Comparison of ENCODE assay signal across 1 cellular context in genomic region chr1:26306290-26307221, GRCh38.
TF ChIP-seq lines count a peak whose summit lies in the region.

TSS of gene UBXN11 (minus strand) at chr1:26306636. CDS start at chr1:26302883, 3,753 bp downstream.

TF ChIP-seq in HEK293, 187 proteins besides CTCF, POLR2A, EP300 and RAD21 (continued from another document):
- TF ChIP-seq, protein P1, sequence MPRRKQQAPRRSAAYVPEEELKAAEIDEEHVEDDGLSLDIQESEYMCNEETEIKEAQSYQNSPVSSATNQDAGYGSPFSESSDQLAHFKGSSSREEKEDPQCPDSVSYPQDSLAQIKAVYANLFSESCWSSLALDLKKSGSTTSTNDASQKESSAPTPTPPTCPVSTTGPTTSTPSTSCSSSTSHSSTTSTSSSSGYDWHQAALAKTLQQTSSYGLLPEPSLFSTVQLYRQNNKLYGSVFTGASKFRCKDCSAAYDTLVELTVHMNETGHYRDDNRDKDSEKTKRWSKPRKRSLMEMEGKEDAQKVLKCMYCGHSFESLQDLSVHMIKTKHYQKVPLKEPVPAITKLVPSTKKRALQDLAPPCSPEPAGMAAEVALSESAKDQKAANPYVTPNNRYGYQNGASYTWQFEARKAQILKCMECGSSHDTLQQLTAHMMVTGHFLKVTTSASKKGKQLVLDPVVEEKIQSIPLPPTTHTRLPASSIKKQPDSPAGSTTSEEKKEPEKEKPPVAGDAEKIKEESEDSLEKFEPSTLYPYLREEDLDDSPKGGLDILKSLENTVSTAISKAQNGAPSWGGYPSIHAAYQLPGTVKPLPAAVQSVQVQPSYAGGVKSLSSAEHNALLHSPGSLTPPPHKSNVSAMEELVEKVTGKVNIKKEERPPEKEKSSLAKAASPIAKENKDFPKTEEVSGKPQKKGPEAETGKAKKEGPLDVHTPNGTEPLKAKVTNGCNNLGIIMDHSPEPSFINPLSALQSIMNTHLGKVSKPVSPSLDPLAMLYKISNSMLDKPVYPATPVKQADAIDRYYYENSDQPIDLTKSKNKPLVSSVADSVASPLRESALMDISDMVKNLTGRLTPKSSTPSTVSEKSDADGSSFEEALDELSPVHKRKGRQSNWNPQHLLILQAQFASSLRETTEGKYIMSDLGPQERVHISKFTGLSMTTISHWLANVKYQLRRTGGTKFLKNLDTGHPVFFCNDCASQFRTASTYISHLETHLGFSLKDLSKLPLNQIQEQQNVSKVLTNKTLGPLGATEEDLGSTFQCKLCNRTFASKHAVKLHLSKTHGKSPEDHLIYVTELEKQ (tag by site-specific recombination; IDR thresholded peaks at IDR 0.05; ENCODE audit: borderline replicate concordance) = no peak
- TF ChIP-seq GFI1B (tag by site-specific recombination; IDR thresholded peaks at IDR 0.05) (no peak), KLF7 (tag by site-specific recombination; IDR thresholded peaks at IDR 0.05; ENCODE audit: borderline replicate concordance) (no peak), BCL11B (tag by site-specific recombination; IDR thresholded peaks at IDR 0.05; ENCODE audit: low read depth) (no peak), ZNF24 (tag by site-specific recombination; IDR thresholded peaks at IDR 0.05) (no peak), ZNF221 (tag by site-specific recombination; IDR thresholded peaks at IDR 0.05; ENCODE audit: borderline replicate concordance) (no peak), ZNF585B (tag by site-specific recombination; IDR thresholded peaks at IDR 0.05) (no peak), ZNF792 (tag by site-specific recombination; IDR thresholded peaks at IDR 0.05) (no peak), ZNF791 (tag by site-specific recombination; IDR thresholded peaks at IDR 0.05) (no peak), ZNF701 (tag by site-specific recombination; IDR thresholded peaks at IDR 0.05) (no peak), ZNF548 (tag by site-specific recombination; IDR thresholded peaks at IDR 0.05) (no peak), ZNF335 (tag by site-specific recombination; conservative IDR thresholded peaks at IDR 0.05) (peak; percentile 68), ZNF184 (tag by site-specific recombination; IDR thresholded peaks at IDR 0.05) (no peak), ZBTB21 (tag by site-specific recombination; IDR thresholded peaks at IDR 0.05) (no peak), ZNF239 (tag by site-specific recombination; IDR thresholded peaks at IDR 0.05) (no peak), ZNF623 (tag by site-specific recombination; IDR thresholded peaks at IDR 0.05) (no peak), IKZF3 (tag by site-specific recombination; IDR thresholded peaks at IDR 0.05) (no peak), ZNF394 (tag by site-specific recombination; IDR thresholded peaks at IDR 0.05; ENCODE audit: borderline replicate concordance) (no peak), ZNF785 (tag by site-specific recombination; IDR thresholded peaks at IDR 0.05) (no peak), ZNF596 (tag by site-specific recombination; IDR thresholded peaks at IDR 0.05) (no peak), HOXA7 (CRISPR knock-in tag; IDR thresholded peaks at IDR 0.05; ENCODE audit: borderline replicate concordance) (no peak), ZFP37 (tag by site-specific recombination; IDR thresholded peaks at IDR 0.05) (no peak), KLF9 (tag by site-specific recombination; IDR thresholded peaks at IDR 0.05; ENCODE audit: low read depth) (0 out of 2 replicates have a peak, but pooled peaks have one; percentile 28), ZNF354C (tag by site-specific recombination; IDR thresholded peaks at IDR 0.05; ENCODE audit: borderline replicate concordance, low read depth) (no peak), ZFP3 (tag by site-specific recombination; IDR thresholded peaks at IDR 0.05; ENCODE audit: low read depth) (no peak), KLF8 (tag by site-specific recombination; IDR thresholded peaks at IDR 0.05) (peak; percentile 27; the same call in 1 of the 2 replicates), ZSCAN18 (tag by site-specific recombination; IDR thresholded peaks at IDR 0.05) (no peak), KLF1 (tag by site-specific recombination; IDR thresholded peaks at IDR 0.05) (no peak), ZNF248 (tag by site-specific recombination; IDR thresholded peaks at IDR 0.05) (no peak), ZNF391 (tag by site-specific recombination; IDR thresholded peaks at IDR 0.05; ENCODE audit: borderline replicate concordance, low read depth) (no peak), TCF7L2 (IDR thresholded peaks at IDR 0.05; ENCODE audit: borderline replicate concordance, low read depth, low read length) (no peak), HOXD13 (CRISPR knock-in tag; IDR thresholded peaks at IDR 0.05; ENCODE audit: borderline replicate concordance) (no peak), SETDB1 (IDR thresholded peaks at IDR 0.05; ENCODE audit: insufficient read length, low read length) (no peak), ZNF654 (tag by site-specific recombination; IDR thresholded peaks at IDR 0.05; ENCODE audit: low read depth) (no peak)
- TF ChIP-seq, protein P2, sequence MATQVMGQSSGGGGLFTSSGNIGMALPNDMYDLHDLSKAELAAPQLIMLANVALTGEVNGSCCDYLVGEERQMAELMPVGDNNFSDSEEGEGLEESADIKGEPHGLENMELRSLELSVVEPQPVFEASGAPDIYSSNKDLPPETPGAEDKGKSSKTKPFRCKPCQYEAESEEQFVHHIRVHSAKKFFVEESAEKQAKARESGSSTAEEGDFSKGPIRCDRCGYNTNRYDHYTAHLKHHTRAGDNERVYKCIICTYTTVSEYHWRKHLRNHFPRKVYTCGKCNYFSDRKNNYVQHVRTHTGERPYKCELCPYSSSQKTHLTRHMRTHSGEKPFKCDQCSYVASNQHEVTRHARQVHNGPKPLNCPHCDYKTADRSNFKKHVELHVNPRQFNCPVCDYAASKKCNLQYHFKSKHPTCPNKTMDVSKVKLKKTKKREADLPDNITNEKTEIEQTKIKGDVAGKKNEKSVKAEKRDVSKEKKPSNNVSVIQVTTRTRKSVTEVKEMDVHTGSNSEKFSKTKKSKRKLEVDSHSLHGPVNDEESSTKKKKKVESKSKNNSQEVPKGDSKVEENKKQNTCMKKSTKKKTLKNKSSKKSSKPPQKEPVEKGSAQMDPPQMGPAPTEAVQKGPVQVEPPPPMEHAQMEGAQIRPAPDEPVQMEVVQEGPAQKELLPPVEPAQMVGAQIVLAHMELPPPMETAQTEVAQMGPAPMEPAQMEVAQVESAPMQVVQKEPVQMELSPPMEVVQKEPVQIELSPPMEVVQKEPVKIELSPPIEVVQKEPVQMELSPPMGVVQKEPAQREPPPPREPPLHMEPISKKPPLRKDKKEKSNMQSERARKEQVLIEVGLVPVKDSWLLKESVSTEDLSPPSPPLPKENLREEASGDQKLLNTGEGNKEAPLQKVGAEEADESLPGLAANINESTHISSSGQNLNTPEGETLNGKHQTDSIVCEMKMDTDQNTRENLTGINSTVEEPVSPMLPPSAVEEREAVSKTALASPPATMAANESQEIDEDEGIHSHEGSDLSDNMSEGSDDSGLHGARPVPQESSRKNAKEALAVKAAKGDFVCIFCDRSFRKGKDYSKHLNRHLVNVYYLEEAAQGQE (tag by site-specific recombination; IDR thresholded peaks at IDR 0.05) = no peak
- TF ChIP-seq, protein P3, sequence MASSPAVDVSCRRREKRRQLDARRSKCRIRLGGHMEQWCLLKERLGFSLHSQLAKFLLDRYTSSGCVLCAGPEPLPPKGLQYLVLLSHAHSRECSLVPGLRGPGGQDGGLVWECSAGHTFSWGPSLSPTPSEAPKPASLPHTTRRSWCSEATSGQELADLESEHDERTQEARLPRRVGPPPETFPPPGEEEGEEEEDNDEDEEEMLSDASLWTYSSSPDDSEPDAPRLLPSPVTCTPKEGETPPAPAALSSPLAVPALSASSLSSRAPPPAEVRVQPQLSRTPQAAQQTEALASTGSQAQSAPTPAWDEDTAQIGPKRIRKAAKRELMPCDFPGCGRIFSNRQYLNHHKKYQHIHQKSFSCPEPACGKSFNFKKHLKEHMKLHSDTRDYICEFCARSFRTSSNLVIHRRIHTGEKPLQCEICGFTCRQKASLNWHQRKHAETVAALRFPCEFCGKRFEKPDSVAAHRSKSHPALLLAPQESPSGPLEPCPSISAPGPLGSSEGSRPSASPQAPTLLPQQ (tag by site-specific recombination; IDR thresholded peaks at IDR 0.05) = no peak
- TF ChIP-seq, protein P4, sequence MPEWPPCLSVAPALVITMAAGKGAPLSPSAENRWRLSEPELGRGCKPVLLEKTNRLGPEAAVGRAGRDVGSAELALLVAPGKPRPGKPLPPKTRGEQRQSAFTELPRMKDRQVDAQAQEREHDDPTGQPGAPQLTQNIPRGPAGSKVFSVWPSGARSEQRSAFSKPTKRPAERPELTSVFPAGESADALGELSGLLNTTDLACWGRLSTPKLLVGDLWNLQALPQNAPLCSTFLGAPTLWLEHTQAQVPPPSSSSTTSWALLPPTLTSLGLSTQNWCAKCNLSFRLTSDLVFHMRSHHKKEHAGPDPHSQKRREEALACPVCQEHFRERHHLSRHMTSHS (tag by site-specific recombination; IDR thresholded peaks at IDR 0.05) = no peak
- TF ChIP-seq, protein P5, sequence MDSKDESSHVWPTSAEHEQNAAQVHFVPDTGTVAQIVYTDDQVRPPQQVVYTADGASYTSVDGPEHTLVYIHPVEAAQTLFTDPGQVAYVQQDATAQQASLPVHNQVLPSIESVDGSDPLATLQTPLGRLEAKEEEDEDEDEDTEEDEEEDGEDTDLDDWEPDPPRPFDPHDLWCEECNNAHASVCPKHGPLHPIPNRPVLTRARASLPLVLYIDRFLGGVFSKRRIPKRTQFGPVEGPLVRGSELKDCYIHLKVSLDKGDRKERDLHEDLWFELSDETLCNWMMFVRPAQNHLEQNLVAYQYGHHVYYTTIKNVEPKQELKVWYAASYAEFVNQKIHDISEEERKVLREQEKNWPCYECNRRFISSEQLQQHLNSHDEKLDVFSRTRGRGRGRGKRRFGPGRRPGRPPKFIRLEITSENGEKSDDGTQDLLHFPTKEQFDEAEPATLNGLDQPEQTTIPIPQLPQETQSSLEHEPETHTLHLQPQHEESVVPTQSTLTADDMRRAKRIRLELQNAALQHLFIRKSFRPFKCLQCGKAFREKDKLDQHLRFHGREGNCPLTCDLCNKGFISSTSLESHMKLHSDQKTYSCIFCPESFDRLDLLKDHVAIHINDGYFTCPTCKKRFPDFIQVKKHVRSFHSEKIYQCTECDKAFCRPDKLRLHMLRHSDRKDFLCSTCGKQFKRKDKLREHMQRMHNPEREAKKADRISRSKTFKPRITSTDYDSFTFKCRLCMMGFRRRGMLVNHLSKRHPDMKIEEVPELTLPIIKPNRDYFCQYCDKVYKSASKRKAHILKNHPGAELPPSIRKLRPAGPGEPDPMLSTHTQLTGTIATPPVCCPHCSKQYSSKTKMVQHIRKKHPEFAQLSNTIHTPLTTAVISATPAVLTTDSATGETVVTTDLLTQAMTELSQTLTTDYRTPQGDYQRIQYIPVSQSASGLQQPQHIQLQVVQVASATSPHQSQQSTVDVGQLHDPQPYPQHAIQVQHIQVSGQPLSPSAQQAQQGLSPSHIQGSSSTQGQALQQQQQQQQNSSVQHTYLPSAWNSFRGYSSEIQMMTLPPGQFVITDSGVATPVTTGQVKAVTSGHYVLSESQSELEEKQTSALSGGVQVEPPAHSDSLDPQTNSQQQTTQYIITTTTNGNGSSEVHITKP (tag by site-specific recombination; IDR thresholded peaks at IDR 0.05) = peak; percentile 76
TF ChIP-seq in HEK293: peak in this region for 23.
